1 cellular context compared by ENCODE assay signal in genomic region chr22:20232237-20232598, GRCh38.
TF ChIP-seq lines count a peak whose summit lies in the region.

No MANE protein-coding gene starts in this region.

TF ChIP-seq in K562, 482 proteins besides CTCF, POLR2A, EP300 and RAD21 (continued from another document):
- TF ChIP-seq PURB (CRISPR knock-in tag; IDR thresholded peaks at IDR 0.05; ENCODE audit: low read depth) (peak; percentile 63; the same call in 1 of the 2 replicates), TRIM25 (IDR thresholded peaks at IDR 0.05; ENCODE audit: borderline replicate concordance) (no peak), WHSC1 (IDR thresholded peaks at IDR 0.05; ENCODE audit: low read length) (no peak), ZBTB43 (CRISPR knock-in tag; IDR thresholded peaks at IDR 0.05) (no peak), NFATC3 (IDR thresholded peaks at IDR 0.05) (no peak), RBM14 (IDR thresholded peaks at IDR 0.05; ENCODE audit: borderline replicate concordance, insufficient read depth, low read depth, low read length) (no peak), ZNF133 (CRISPR knock-in tag; IDR thresholded peaks at IDR 0.05) (no peak), MAX (CRISPR knock-in tag; IDR thresholded peaks at IDR 0.05) (no peak; the same call in 1 of the 2 replicates), REST (CRISPR knock-in tag; IDR thresholded peaks at IDR 0.05; ENCODE audit: low read depth) (peak; percentile 39; the same call in 1 of the 2 replicates), PTRF (tag; IDR thresholded peaks at IDR 0.05) (no peak), HDAC1 (IDR thresholded peaks at IDR 0.05) (no peak), BCL6 (CRISPR knock-in tag; IDR thresholded peaks at IDR 0.05) (no peak), SRSF9 (IDR thresholded peaks at IDR 0.05; ENCODE audit: borderline replicate concordance, low read depth, low read length) (no peak), SIN3A (IDR thresholded peaks at IDR 0.05; ENCODE audit: borderline replicate concordance in 2 of 2, control insufficient read depth in 1 of 2, low read depth in 2 of 2, low read length in 2 of 2) (no peak), RREB1 (CRISPR knock-in tag; IDR thresholded peaks at IDR 0.05) (0 out of 2 replicates have a peak, but pooled peaks have one; percentile 20)
